ENCODE assay signal across 15 cellular contexts in genomic region chr18:37398248-37398920, GRCh38.
"Had no signal": no experiment of that assay in that cellular context is flagged by ENCODE, and none has a peak within 500 bp of the region (broad histone marks: within the 10 kb centered on the region; RNA-seq: fewer than 3 reads in every experiment).

No MANE protein-coding gene starts in this region.

- ATAC-seq: gastroesophageal sphincter; heart right ventricle; naive thymus-derived CD4-positive, alpha-beta T cell; stimulated activated naive B cell treated with anti-CD40 and anti-IgM and Interleukin-4, amounts not matched to agents 10 μg/mL and 1 μg/mL and 100 μg/mL, for 72 hours had no signal

- H3K27ac ChIP-seq: gastroesophageal sphincter, heart right ventricle, neutrophil, thyroid gland had no signal

- H3K9me3 ChIP-seq: gastroesophageal sphincter, heart right ventricle, neutrophil, thyroid gland had no signal

- H3K4me3 ChIP-seq: gastroesophageal sphincter, heart right ventricle, lung, thyroid gland had no signal

- DNase-seq: activated CD4-positive, CD25-positive, alpha-beta regulatory T cell; activated naive CD4-positive, alpha-beta T cell; activated naive CD8-positive, alpha-beta T cell treated with anti-CD3 and anti-CD28 coated beads, Interleukin-2, amount 10 ng/mL, durations not matched to agents 7 days and 5 days; anterior cingulate cortex; cerebellar nuclear complex; effector memory CD4-positive, alpha-beta T cell; heart right ventricle; naive thymus-derived CD4-positive, alpha-beta T cell; stimulated activated CD4-positive, alpha-beta T cell treated with anti-CD3 and anti-CD28 coated beads, Interleukin-15, amount 100 ng/mL, for 24 hours; stimulated activated CD4-positive, alpha-beta T cell treated with anti-CD3 and anti-CD28 coated beads, Interleukin-4, amount 100 ng/mL, for 1 hour; stimulated activated naive B cell treated with anti-CD40 and anti-IgM and Interleukin-4, amounts not matched to agents 10 μg/mL and 1 μg/mL and 100 μg/mL, for 72 hours had no signal

- H3K36me3 ChIP-seq: gastroesophageal sphincter, heart right ventricle, neutrophil, thyroid gland had no signal
